ENCODE assay signal across 27 cellular contexts in the genomic region with DNA sequence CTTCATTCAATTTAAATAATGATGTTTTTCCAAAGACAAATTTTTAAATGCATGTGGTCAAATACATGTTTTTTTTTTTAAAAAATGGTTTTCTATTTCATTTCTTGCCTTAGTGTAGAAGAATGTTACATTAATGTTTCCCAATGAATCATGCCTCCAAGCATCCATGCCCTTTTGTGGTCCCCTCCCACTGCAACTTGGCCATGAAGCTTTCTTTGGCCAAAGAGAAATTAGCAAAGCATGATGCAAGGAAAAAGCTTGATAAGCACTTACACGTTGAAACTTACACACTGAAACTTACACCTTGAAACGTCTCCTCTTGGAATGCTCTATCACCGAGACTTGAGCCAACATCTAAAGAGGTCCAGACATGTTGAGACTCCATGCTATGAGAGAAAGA.
DNase-seq lines count a peak whose midpoint lies in the region; ATAC-seq and TF ChIP-seq lines count a peak whose summit lies in the region.
"Had no signal": no experiment of that assay in that cellular context is flagged by ENCODE, and none has a peak within 500 bp of the region (broad histone marks: within the 10 kb centered on the region; RNA-seq: fewer than 3 reads in every experiment).

No MANE protein-coding gene starts in this region.

- no peaks in the 10 kb centered on the region for H4K20me1 ChIP-seq in osteoblast (ENCODE audit: insufficient read depth, low read length)

- H3K27ac ChIP-seq in osteoblast (ENCODE audit: low read depth, low read length) = peak overlapping the region; percentile 64
- H3K27ac ChIP-seq: epithelial cell of prostate, right atrium auricular region, upper lobe of left lung, WERI-Rb-1 had no signal

- no peaks in the 10 kb centered on the region for H3K9me3 Mint-ChIP-seq in natural killer cell treated with Interleukin-12 subunit alpha and Interleukin-12 subunit beta and Interleukin-15 and Interleukin-18, amount 100 ng/mL, for 72 hours
- H3K9me3 Mint-ChIP-seq: activated naive CD8-positive, alpha-beta T cell treated with anti-CD3 and anti-CD28 coated beads, Interleukin-2, amount 10 ng/mL, durations not matched to agents 7 days and 5 days; activated T-helper 2 cell treated with anti-CD3 and anti-CD28 coated beads, Interferon-gamma antibody, Interleukin-2, Interleukin-4, amounts not matched to agents 10 μg/mL and 5 μg/mL and 100 μg/mL, durations not matched to agents 14 hours and 24 hours and 36 hours; CD4-positive, CD25-positive, alpha-beta regulatory T cell had no signal

- H3K4me1 Mint-ChIP-seq in natural killer cell treated with Interleukin-12 subunit alpha and Interleukin-12 subunit beta and Interleukin-15 and Interleukin-18, amount 100 ng/mL, for 72 hours (ENCODE audit: low read depth in 2 of 2) = peaks cover 5 to 11% of the 10 kb centered on the region in 2 donors
- H3K4me1 Mint-ChIP-seq: activated naive CD8-positive, alpha-beta T cell treated with anti-CD3 and anti-CD28 coated beads, Interleukin-2, amount 10 ng/mL, durations not matched to agents 7 days and 5 days; CD4-positive, CD25-positive, alpha-beta regulatory T cell had no signal

- H2AFZ ChIP-seq in osteoblast (ENCODE audit: low read length) = peak overlapping the region; percentile 58

- H3K27me3 ChIP-seq in adipocyte (replicated peaks; ENCODE audit: control insufficient read depth, insufficient read depth, low read length) = no peaks in the 10 kb centered on the region
- no peaks in the 10 kb centered on the region for H3K27me3 ChIP-seq in osteoblast (ENCODE audit: insufficient read depth, low read length)
- H3K27me3 ChIP-seq: right atrium auricular region, upper lobe of left lung had no signal

- H3K4me3 Mint-ChIP-seq in natural killer cell treated with Interleukin-12 subunit alpha and Interleukin-12 subunit beta and Interleukin-15 and Interleukin-18, amount 100 ng/mL, for 72 hours = no peak overlapping the region
- H3K4me3 Mint-ChIP-seq: activated naive CD8-positive, alpha-beta T cell treated with anti-CD3 and anti-CD28 coated beads, Interleukin-2, amount 10 ng/mL, durations not matched to agents 7 days and 5 days; CD4-positive, CD25-positive, alpha-beta regulatory T cell had no signal

- no peaks in the 10 kb centered on the region for H3K79me2 ChIP-seq in osteoblast (ENCODE audit: insufficient read depth, low read length)

- peak overlapping the region; percentile 11 for H3K4me3 ChIP-seq in adipocyte (ENCODE audit: low read length)
- no peak overlapping the region for H3K4me3 ChIP-seq in osteoblast (ENCODE audit: insufficient read depth, low read length)
- H3K4me3 ChIP-seq: dorsolateral prefrontal cortex, K562, right atrium auricular region, upper lobe of left lung had no signal

- no peak for ATAC-seq in natural killer cell treated with Interleukin-12 subunit alpha and Interleukin-12 subunit beta and Interleukin-15 and Interleukin-18, amount 100 ng/mL, for 72 hours
- no peak for ATAC-seq in GM18520 (IDR thresholded peaks at IDR 0.05; ENCODE audit: unreplicated experiment)
- ATAC-seq: K562 had no signal

- peak; percentile 78 for DNase-seq in EH (ENCODE audit: low read depth)
- peak; percentile 89 for DNase-seq in adipocyte (ENCODE audit: low read depth)
- DNase-seq in fibroblast of gingiva (ENCODE audit: low read depth) = peak; percentile 72
- peak; percentile 76 for DNase-seq in osteoblast (ENCODE audit: insufficient read length, low spot score, missing footprints)
- no peak for DNase-seq in natural killer cell treated with Interleukin-12 subunit alpha and Interleukin-12 subunit beta and Interleukin-15 and Interleukin-18, amount 100 ng/mL, for 72 hours (ENCODE audit: low spot score)
- DNase-seq in cortex of kidney (lab: John Stamatoyannopoulos, UW) = no peak
- DNase-seq in head of caudate nucleus = no peak
- DNase-seq: activated CD4-positive, alpha-beta T cell treated with anti-CD3 and anti-CD28 coated beads, Interleukin-2, amount 50 U/mL, for 4 hours; activated CD8-positive, alpha-beta memory T cell treated with anti-CD3 and anti-CD28 coated beads, Interleukin-2, amount 50 U/mL, for 48 hours; activated naive CD8-positive, alpha-beta T cell treated with anti-CD3 and anti-CD28 coated beads, Interleukin-2, amount 10 ng/mL, durations not matched to agents 7 days and 5 days; DMS 273 treated with DMSO at 0.1 percent for 48 hours; dorsolateral prefrontal cortex; GF-D8; kidney; mammary epithelial cell; NCI-H146; NCI-H524 treated with DMSO at 0.1 percent for 48 hours; occipital lobe; stimulated activated CD8-positive, alpha-beta memory T cell treated with anti-CD3 and anti-CD28 coated beads, Interleukin-4, amount 100 ng/mL, for 48 hours; upper lobe of left lung had no signal

- peak overlapping the region; percentile 89 for H3K9ac ChIP-seq in adipocyte (ENCODE audit: low read length)

- peak overlapping the region; percentile 0 for H3K4me2 ChIP-seq in osteoblast (ENCODE audit: insufficient read depth, low read length)

- H3K4me1 ChIP-seq in adipocyte (ENCODE audit: control insufficient read depth, insufficient read depth, low read length) = peaks cover 55% of the 10 kb centered on the region
- peaks cover 53% of the 10 kb centered on the region for H3K4me1 ChIP-seq in osteoblast (ENCODE audit: insufficient read depth, low read length)

- H3K27ac Mint-ChIP-seq in natural killer cell treated with Interleukin-12 subunit alpha and Interleukin-12 subunit beta and Interleukin-15 and Interleukin-18, amount 100 ng/mL, for 72 hours = no peak overlapping the region
- H3K27ac Mint-ChIP-seq: activated naive CD8-positive, alpha-beta T cell treated with anti-CD3 and anti-CD28 coated beads, Interleukin-2, amount 10 ng/mL, durations not matched to agents 7 days and 5 days; activated T-helper 2 cell treated with anti-CD3 and anti-CD28 coated beads, Interferon-gamma antibody, Interleukin-2, Interleukin-4, amounts not matched to agents 10 μg/mL and 5 μg/mL and 100 μg/mL, durations not matched to agents 14 hours and 24 hours and 36 hours; CD4-positive, CD25-positive, alpha-beta regulatory T cell had no signal

- no peaks in the 10 kb centered on the region for H3K9me3 ChIP-seq in adipocyte (ENCODE audit: control insufficient read depth, low read length)
- no peaks in the 10 kb centered on the region for H3K9me3 ChIP-seq in osteoblast (ENCODE audit: low read depth, low read length)
- H3K9me3 ChIP-seq: right atrium auricular region, upper lobe of left lung had no signal

- no peaks in the 10 kb centered on the region for H3K36me3 Mint-ChIP-seq in natural killer cell treated with Interleukin-12 subunit alpha and Interleukin-12 subunit beta and Interleukin-15 and Interleukin-18, amount 100 ng/mL, for 72 hours
- H3K36me3 Mint-ChIP-seq: activated naive CD8-positive, alpha-beta T cell treated with anti-CD3 and anti-CD28 coated beads, Interleukin-2, amount 10 ng/mL, durations not matched to agents 7 days and 5 days; CD4-positive, CD25-positive, alpha-beta regulatory T cell had no signal

- no peak for TF ChIP-seq CTCF in osteoblast (IDR thresholded peaks at IDR 0.05; ENCODE audit: extremely low read depth, low read depth, low read length)

- intact Hi-C loops in head of caudate nucleus (cut with DNase I) = loop anchor here (5.0 kb wide), 1 partner anchor 41 kb away; no protein-coding TSS in a partner anchor

- H3K27me3 Mint-ChIP-seq in natural killer cell treated with Interleukin-12 subunit alpha and Interleukin-12 subunit beta and Interleukin-15 and Interleukin-18, amount 100 ng/mL, for 72 hours = peaks cover 7 to 15% of the 10 kb centered on the region in 2 donors

- H3K36me3 ChIP-seq in adipocyte (ENCODE audit: control insufficient read depth, insufficient read depth, low read length, severe bottlenecking) = no peaks in the 10 kb centered on the region
- H3K36me3 ChIP-seq in osteoblast (ENCODE audit: insufficient read depth, low read length) = no peaks in the 10 kb centered on the region
- H3K36me3 ChIP-seq: right atrium auricular region, upper lobe of left lung, WERI-Rb-1 had no signal

Comparison
In these comparisons a context has a peak if more than half of its experiments do, and no peak if none do; other contexts are left out.
1. DNase-seq: peak in EH (single experiment), adipocyte (single experiment), fibroblast of gingiva (single experiment) and osteoblast (single experiment); none in natural killer cell treated with Interleukin-12 subunit alpha and Interleukin-12 subunit beta and Interleukin-15 and Interleukin-18, amount 100 ng/mL, for 72 hours (single experiment), cortex of kidney (single experiment) and head of caudate nucleus (0 of 42).